8 cellular contexts compared by ENCODE assay signal in genomic region chr1:27574871-27575831, GRCh38. TPM values are rescaled to one million over a fixed set of nuclear protein-coding genes. Genes with fewer than 3 reads are reported as not detected.
DNase-seq lines count a peak whose midpoint lies in the region; ATAC-seq and TF ChIP-seq lines count a peak whose summit lies in the region.

No MANE protein-coding gene starts in this region.

- DNase-seq in Caco-2 (peak; percentile 86 to 87), NCI-H1930 (lab: John Stamatoyannopoulos, UW) (peak; percentile 61 to 63), caudate nucleus (lab: John Stamatoyannopoulos, UW) (peak in 41 of 61 donors; percentile 20 to 83 (median 52)), kidney epithelial cell (ENCODE audit: low read depth) (no peak), NCI-H774 (lab: John Stamatoyannopoulos, UW) (no peak)
- no peak for DNase-seq in stimulated activated naive B cell treated with anti-CD40 and anti-IgM and Interleukin-4, amounts not matched to agents 10 μg/mL and 1 μg/mL and 100 μg/mL, for 72 hours

- no peaks in the 10 kb centered on the region for H3K9me3 ChIP-seq in Caco-2

- peak overlapping the region; percentile 67 for H3K4me3 Mint-ChIP-seq in Caco-2 (ENCODE audit: unreplicated experiment)
- H3K4me3 Mint-ChIP-seq in stimulated activated naive B cell treated with anti-CD40 and anti-IgM and Interleukin-4, amounts not matched to agents 10 μg/mL and 1 μg/mL and 100 μg/mL, for 72 hours = no peak overlapping the region

- H3K27me3 ChIP-seq in Caco-2 (replicated peaks; ENCODE audit: control insufficient read depth, insufficient read depth, low read length) = no peaks in the 10 kb centered on the region
- no peaks in the 10 kb centered on the region for H3K27me3 ChIP-seq in kidney epithelial cell (ENCODE audit: control insufficient read depth, insufficient read depth, low read length)

- H3K27ac ChIP-seq in caudate nucleus (ENCODE audit: low read depth, low read length) = peak overlapping the region; percentile 52

- no peaks in the 10 kb centered on the region for H3K27me3 Mint-ChIP-seq in Caco-2 (ENCODE audit: insufficient read depth, unreplicated experiment)
- peaks cover 0 to 6% of the 10 kb centered on the region in 2 donors for H3K27me3 Mint-ChIP-seq in stimulated activated naive B cell treated with anti-CD40 and anti-IgM and Interleukin-4, amounts not matched to agents 10 μg/mL and 1 μg/mL and 100 μg/mL, for 72 hours

- H3K36me3 Mint-ChIP-seq in Caco-2 (ENCODE audit: insufficient read depth, unreplicated experiment) = peaks cover 14% of the 10 kb centered on the region
- H3K36me3 Mint-ChIP-seq in stimulated activated naive B cell treated with anti-CD40 and anti-IgM and Interleukin-4, amounts not matched to agents 10 μg/mL and 1 μg/mL and 100 μg/mL, for 72 hours = peaks cover 0 to 3% of the 10 kb centered on the region in 2 donors

- intact Hi-C loops in Caco-2 (cut with micrococcal nuclease; ENCODE audit: unreplicated experiment) = loop anchor here (1.0 kb wide), 1 partner anchor 19 kb away; no protein-coding TSS in a partner anchor

- H3K4me1 Mint-ChIP-seq in Caco-2 (ENCODE audit: low read depth, unreplicated experiment) = peaks cover 38% of the 10 kb centered on the region
- H3K4me1 Mint-ChIP-seq in stimulated activated naive B cell treated with anti-CD40 and anti-IgM and Interleukin-4, amounts not matched to agents 10 μg/mL and 1 μg/mL and 100 μg/mL, for 72 hours = peaks cover 31 to 51% of the 10 kb centered on the region in 2 donors

- H3K4me1 ChIP-seq in Caco-2 = peaks cover 52% of the 10 kb centered on the region

- H3K36me3 ChIP-seq in Caco-2 (ENCODE audit: control insufficient read depth, insufficient read depth, low read length) = no peaks in the 10 kb centered on the region
- no peaks in the 10 kb centered on the region for H3K36me3 ChIP-seq in kidney epithelial cell (ENCODE audit: control insufficient read depth, insufficient read depth, low read length)

- peak overlapping the region; percentile 92 for H3K27ac Mint-ChIP-seq in Caco-2 (ENCODE audit: unreplicated experiment)
- no peak overlapping the region for H3K27ac Mint-ChIP-seq in stimulated activated naive B cell treated with anti-CD40 and anti-IgM and Interleukin-4, amounts not matched to agents 10 μg/mL and 1 μg/mL and 100 μg/mL, for 72 hours

- BruUV-seq in Caco-2 (replicated peaks; lab: Mats Ljungman, UMichigan) = no TSS peak

- POLR2A ChIA-PET in Caco-2 (lab: Charles Lee) = interaction anchor here (0.6 to 1.2 kb wide), 8 partner anchors 11 to 420 kb away, joined by 3 to 6 read pairs (median 3); partner anchors contain the start of gene SLC9A1

- no peaks in the 10 kb centered on the region for H3K9me3 Mint-ChIP-seq in Caco-2 (ENCODE audit: unreplicated experiment)
- no peaks in the 10 kb centered on the region for H3K9me3 Mint-ChIP-seq in stimulated activated naive B cell treated with anti-CD40 and anti-IgM and Interleukin-4, amounts not matched to agents 10 μg/mL and 1 μg/mL and 100 μg/mL, for 72 hours

- peak; percentile 10 to 35 for ATAC-seq in stimulated activated naive B cell treated with anti-CD40 and anti-IgM and Interleukin-4, amounts not matched to agents 10 μg/mL and 1 μg/mL and 100 μg/mL, for 72 hours (replicated peaks)
- ATAC-seq in GM18909 (IDR thresholded peaks at IDR 0.05; ENCODE audit: poor library complexity, unreplicated experiment) (no peak), HG03097 (IDR thresholded peaks at IDR 0.05; ENCODE audit: low FRiP score, unreplicated experiment) (no peak)

- H3K4me3 ChIP-seq in Caco-2 (ENCODE audit: low read depth, low read length) = peak overlapping the region; percentile 53
- H3K4me3 ChIP-seq in kidney epithelial cell (ENCODE audit: low read depth, low read length) = peak overlapping the region; percentile 28

- TF ChIP-seq CTCF in Caco-2 (IDR thresholded peaks at IDR 0.05; ENCODE audit: insufficient read depth in 1 of 2, low read depth in 1 of 2, low read length in 1 of 2, severe bottlenecking in 1 of 2, unreplicated experiment in 1 of 2) (peak; percentile 25 to 37), kidney epithelial cell (IDR thresholded peaks at IDR 0.05; ENCODE audit: insufficient read depth, low read length, poor library complexity, severe bottlenecking) (peak; percentile 23)

- CTCF ChIA-PET in Caco-2 (lab: Charles Lee) = interaction anchor here (0.6 to 3.3 kb wide), 12 partner anchors 11 to 1264 kb away, joined by 3 to 37 read pairs (median 6); partner anchors contain the start of gene AHDC1

RNA-seq across cellular contexts. Expression of gene AHDC1, which starts 28.8 kb away (rescaled TPM):
- total RNA-seq in Caco-2 (2022) (17.0 and 17.3 TPM in 2 replicates), kidney epithelial cell (18.0 and 30.8 TPM in 2 replicates)

RNA-seq across cellular contexts. Expression of gene FGR, which starts 59.8 kb away (rescaled TPM):
- total RNA-seq in Caco-2 (2022) = not detected in 2 replicates
- 0.41 TPM in 1 of 2 replicates, not detected in the other for total RNA-seq in kidney epithelial cell

Comparison
In these comparisons a context has a peak if more than half of its experiments do, and no peak if none do; other contexts are left out.
1. DNase-seq: peak in Caco-2 (2 of 2), NCI-H1930 (2 of 2) and caudate nucleus (41 of 61); none in kidney epithelial cell (single experiment), stimulated activated naive B cell treated with anti-CD40 and anti-IgM and Interleukin-4, amounts not matched to agents 10 μg/mL and 1 μg/mL and 100 μg/mL, for 72 hours (single experiment) and NCI-H774 (single experiment).
2. ATAC-seq: peak in stimulated activated naive B cell treated with anti-CD40 and anti-IgM and Interleukin-4, amounts not matched to agents 10 μg/mL and 1 μg/mL and 100 μg/mL, for 72 hours (2 of 2); none in GM18909 (single experiment) and HG03097 (single experiment).